In genomic region chr2:20051518-20052228, GRCh38 we compare ENCODE assay signal across 1 cellular context.
TF ChIP-seq lines count a peak whose summit lies in the region.

TSS of gene LAPTM4A (minus strand) at chr2:20051628. CDS start at chr2:20051520, 108 bp downstream.

TF ChIP-seq in HepG2, 621 proteins besides CTCF, POLR2A, EP300 and RAD21 (continued from another document and continues in another):
- TF ChIP-seq SP5 (CRISPR knock-in tag; IDR thresholded peaks at IDR 0.05; ENCODE audit: borderline replicate concordance, low read depth), result peak; percentile 81; the same call in 1 of the 2 replicates
- no peak for TF ChIP-seq ATM (IDR thresholded peaks at IDR 0.05; ENCODE audit: borderline replicate concordance)
- TF ChIP-seq ZNF652 (CRISPR knock-in tag; IDR thresholded peaks at IDR 0.05; ENCODE audit: borderline replicate concordance, low read depth), result no peak
- peak; percentile 82; the same call in 1 of the 2 replicates for TF ChIP-seq ERF (CRISPR knock-in tag; IDR thresholded peaks at IDR 0.05)
- TF ChIP-seq SNAPC2 (CRISPR knock-in tag; IDR thresholded peaks at IDR 0.05), result peak; percentile 78
- no peak for TF ChIP-seq ZNF282 (IDR thresholded peaks at IDR 0.05; ENCODE audit: partially characterized antibody)
- TF ChIP-seq FOXM1 (CRISPR knock-in tag; IDR thresholded peaks at IDR 0.05), result no peak
- no peak; the same call in 1 of the 2 replicates for TF ChIP-seq PBX3 (CRISPR knock-in tag; IDR thresholded peaks at IDR 0.05; ENCODE audit: borderline replicate concordance)
- TF ChIP-seq GRHL1 (CRISPR knock-in tag; conservative IDR thresholded peaks at IDR 0.05), result no peak
- no peak; the same call in 1 of the 2 replicates for TF ChIP-seq IRF1 (CRISPR knock-in tag; IDR thresholded peaks at IDR 0.05; ENCODE audit: low read depth)
- TF ChIP-seq ZNF33B (CRISPR knock-in tag; IDR thresholded peaks at IDR 0.05), result peak; percentile 88
- peak; percentile 39 for TF ChIP-seq MLX (CRISPR knock-in tag; IDR thresholded peaks at IDR 0.05)
- TF ChIP-seq HNRNPL (IDR thresholded peaks at IDR 0.05; ENCODE audit: low read depth, low read length), result peak; percentile 61; the same call in 1 of the 2 replicates
- no peak for TF ChIP-seq ZBTB49 (CRISPR knock-in tag; IDR thresholded peaks at IDR 0.05; ENCODE audit: borderline replicate concordance)
- TF ChIP-seq MIER2 (CRISPR knock-in tag; IDR thresholded peaks at IDR 0.05), result no peak
- TF ChIP-seq ZNF232 (CRISPR knock-in tag; IDR thresholded peaks at IDR 0.05; ENCODE audit: borderline replicate concordance), result no peak
- TF ChIP-seq ATF6 (CRISPR knock-in tag; conservative IDR thresholded peaks at IDR 0.05), result peak; percentile 77; the same call in 1 of the 2 replicates
- TF ChIP-seq MLLT10 (CRISPR knock-in tag; IDR thresholded peaks at IDR 0.05), result no peak
- TF ChIP-seq TARDBP (CRISPR knock-in tag; IDR thresholded peaks at IDR 0.05), result peak; percentile 96
- peak; percentile 85; the same call in 1 of the 2 replicates for TF ChIP-seq ZFP1 (CRISPR knock-in tag; IDR thresholded peaks at IDR 0.05)
- TF ChIP-seq ZNF749 (CRISPR knock-in tag; IDR thresholded peaks at IDR 0.05; ENCODE audit: borderline replicate concordance), result peak; percentile 85; the same call in 1 of the 2 replicates
- TF ChIP-seq THAP9 (CRISPR knock-in tag; IDR thresholded peaks at IDR 0.05; ENCODE audit: borderline replicate concordance), result peak; percentile 95; the same call in 1 of the 2 replicates
- TF ChIP-seq PAWR (CRISPR knock-in tag; IDR thresholded peaks at IDR 0.05; ENCODE audit: borderline replicate concordance), result no peak
- TF ChIP-seq STAG1 (CRISPR knock-in tag; IDR thresholded peaks at IDR 0.05), result peak; percentile 13; the same call in 1 of the 2 replicates
- TF ChIP-seq NFE2L2 (IDR thresholded peaks at IDR 0.05; ENCODE audit: low read length), result 0 out of 2 replicates have a peak, but pooled peaks have one; percentile 21
- no peak for TF ChIP-seq ZNF773 (CRISPR knock-in tag; IDR thresholded peaks at IDR 0.05; ENCODE audit: borderline replicate concordance)
- peak; percentile 20; the same call in 1 of the 2 replicates for TF ChIP-seq ZBTB33 (CRISPR knock-in tag; IDR thresholded peaks at IDR 0.05)
- peak; percentile 89 for TF ChIP-seq ARNTL (CRISPR knock-in tag; IDR thresholded peaks at IDR 0.05)
- TF ChIP-seq ZFYVE20 (CRISPR knock-in tag; IDR thresholded peaks at IDR 0.05; ENCODE audit: borderline replicate concordance, low read depth), result peak; percentile 52; the same call in 1 of the 2 replicates
- TF ChIP-seq BRF2 (CRISPR knock-in tag; IDR thresholded peaks at IDR 0.05), result peak; percentile 94
- TF ChIP-seq ZNF777 (CRISPR knock-in tag; IDR thresholded peaks at IDR 0.05), result peak; percentile 59; the same call in 1 of the 2 replicates
- TF ChIP-seq FIP1L1 (IDR thresholded peaks at IDR 0.05; ENCODE audit: borderline replicate concordance, insufficient read depth, low read depth, low read length), result peak; percentile 76; the same call in 1 of the 2 replicates
- TF ChIP-seq CBX5 (CRISPR knock-in tag; IDR thresholded peaks at IDR 0.05; ENCODE audit: borderline replicate concordance), result peak; percentile 88; the same call in 1 of the 2 replicates
- TF ChIP-seq NFIC (IDR thresholded peaks at IDR 0.05; ENCODE audit: low read length), result peak; percentile 72; the same call in 1 of the 2 replicates
- TF ChIP-seq RAD51 (IDR thresholded peaks at IDR 0.05; ENCODE audit: borderline replicate concordance), result no peak
- TF ChIP-seq MAX (IDR thresholded peaks at IDR 0.05), result peak; percentile 88
- TF ChIP-seq HNRNPK (IDR thresholded peaks at IDR 0.05; ENCODE audit: low read depth, low read length, poor library complexity, severe bottlenecking), result no peak
- peak; percentile 91 for TF ChIP-seq ZGPAT (CRISPR knock-in tag; IDR thresholded peaks at IDR 0.05)
- peak; percentile 95; the same call in 1 of the 2 replicates for TF ChIP-seq ARID2 (CRISPR knock-in tag; IDR thresholded peaks at IDR 0.05; ENCODE audit: borderline replicate concordance)
- no peak for TF ChIP-seq SOX6 (IDR thresholded peaks at IDR 0.05)
- TF ChIP-seq SOX6 (CRISPR knock-in tag; IDR thresholded peaks at IDR 0.05), result peak; percentile 84
